ENCODE assay signal across 18 cellular contexts in genomic region chr10:132970641-132971438, GRCh38. TPM values are rescaled to one million over a fixed set of nuclear protein-coding genes. Genes with fewer than 3 reads are reported as not detected.
"Had no signal": no experiment of that assay in that cellular context is flagged by ENCODE, and none has a peak within 500 bp of the region (broad histone marks: within the 10 kb centered on the region; RNA-seq: fewer than 3 reads in every experiment).

No MANE protein-coding gene starts in this region.

- ATAC-seq: activated CD8-positive, alpha-beta T cell treated with anti-CD3 and anti-CD28 coated beads, Interleukin-2, amount 10 ng/mL, durations not matched to agents 7 days and 5 days; activated T-cell treated with anti-CD3 and anti-CD28 coated beads, Interleukin-2, amount 50 U/mL, for 72 hours; effector memory CD8-positive, alpha-beta T cell; left cardiac atrium had no signal

- H3K27ac ChIP-seq: cardiac muscle cell, hepatocyte, neural progenitor cell, ovary, uterus had no signal

- H3K4me3 Mint-ChIP-seq: activated B cell treated with CpG ODN at 0.5 μM for 24 hours; activated CD4-positive, alpha-beta T cell treated with anti-CD3 and anti-CD28 coated beads, Interleukin-2, amount 10 ng/mL, durations not matched to agents 24 days and 14 days; activated CD8-positive, alpha-beta T cell treated with anti-CD3 and anti-CD28 coated beads, Interleukin-2, amount 10 ng/mL, durations not matched to agents 7 days and 5 days; activated naive CD8-positive, alpha-beta T cell treated with anti-CD3 and anti-CD28 coated beads for 36 hours; activated T-cell treated with anti-CD3 and anti-CD28 coated beads, Interleukin-2, amount 50 U/mL, for 72 hours; effector memory CD8-positive, alpha-beta T cell had no signal

- H3K27me3 ChIP-seq: cardiac muscle cell, neural progenitor cell, ovary had no signal

- H3K9me3 ChIP-seq: uterus had no signal

- H3K4me1 Mint-ChIP-seq: activated CD4-positive, alpha-beta T cell treated with anti-CD3 and anti-CD28 coated beads, Interleukin-2, amount 10 ng/mL, durations not matched to agents 24 days and 14 days; activated naive CD8-positive, alpha-beta T cell treated with anti-CD3 and anti-CD28 coated beads for 36 hours had no signal

- DNase-seq: activated CD4-positive, alpha-beta T cell treated with anti-CD3 and anti-CD28 coated beads, Interleukin-2, amount 10 ng/mL, durations not matched to agents 24 days and 14 days; activated CD8-positive, alpha-beta memory T cell treated with anti-CD3 and anti-CD28 coated beads, Interleukin-2, amount 50 U/mL, for 4 hours; activated CD8-positive, alpha-beta T cell treated with anti-CD3 and anti-CD28 coated beads, Interleukin-2, amount 10 ng/mL, durations not matched to agents 7 days and 5 days; activated gamma-delta T cell treated with Interleukin-2 at 50 U/mL for 16 hours; activated naive CD8-positive, alpha-beta T cell treated with anti-CD3 and anti-CD28 coated beads for 36 hours; activated T-cell treated with anti-CD3 and anti-CD28 coated beads, Interleukin-2, amount 50 U/mL, for 72 hours; amygdala; dermis blood vessel endothelial cell; effector memory CD8-positive, alpha-beta T cell; left cardiac atrium; mammary epithelial cell; ovary; stimulated activated naive CD4-positive, alpha-beta T cell had no signal

- H3K4me1 ChIP-seq: uterus had no signal

- H3K36me3 ChIP-seq: cardiac muscle cell, neural progenitor cell, ovary, uterus had no signal

- H3K4me3 ChIP-seq: cardiac muscle cell, hepatocyte, neural progenitor cell, ovary, uterus had no signal

- H3K36me3 Mint-ChIP-seq: activated naive CD8-positive, alpha-beta T cell treated with anti-CD3 and anti-CD28 coated beads for 36 hours; neural progenitor cell had no signal

- H3K27ac Mint-ChIP-seq: activated B cell treated with CpG ODN at 0.5 μM for 24 hours; activated CD4-positive, alpha-beta T cell treated with anti-CD3 and anti-CD28 coated beads, Interleukin-2, amount 10 ng/mL, durations not matched to agents 24 days and 14 days; activated CD8-positive, alpha-beta T cell treated with anti-CD3 and anti-CD28 coated beads, Interleukin-2, amount 10 ng/mL, durations not matched to agents 7 days and 5 days; activated naive CD8-positive, alpha-beta T cell treated with anti-CD3 and anti-CD28 coated beads for 36 hours; activated T-cell treated with anti-CD3 and anti-CD28 coated beads, Interleukin-2, amount 50 U/mL, for 72 hours; effector memory CD8-positive, alpha-beta T cell had no signal

- H3K9me3 Mint-ChIP-seq: activated B cell treated with CpG ODN at 0.5 μM for 24 hours; activated CD4-positive, alpha-beta T cell treated with anti-CD3 and anti-CD28 coated beads, Interleukin-2, amount 10 ng/mL, durations not matched to agents 24 days and 14 days; activated T-cell treated with anti-CD3 and anti-CD28 coated beads, Interleukin-2, amount 50 U/mL, for 72 hours; effector memory CD8-positive, alpha-beta T cell had no signal

RNA-seq across cellular contexts. Expression of gene CFAP46, which starts 28.5 kb away (rescaled TPM):
- total RNA-seq: activated CD4-positive, alpha-beta T cell treated with anti-CD3 and anti-CD28 coated beads, Interleukin-2, amount 10 ng/mL, durations not matched to agents 24 days and 14 days; activated CD8-positive, alpha-beta T cell treated with anti-CD3 and anti-CD28 coated beads, Interleukin-2, amount 10 ng/mL, durations not matched to agents 7 days and 5 days had no signal
- polyA plus RNA-seq: mammary epithelial cell had no signal
